In genomic region chr17:28777178-28777577, GRCh38 we compare ENCODE assay signal across 17 cellular contexts. TPM values are rescaled to one million over a fixed set of nuclear protein-coding genes. Genes with fewer than 3 reads are reported as not detected.
DNase-seq lines count a peak whose midpoint lies in the region; ATAC-seq and TF ChIP-seq lines count a peak whose summit lies in the region.
"Had no signal": no experiment of that assay in that cellular context is flagged by ENCODE, and none has a peak within 500 bp of the region (broad histone marks: within the 10 kb centered on the region; RNA-seq: fewer than 3 reads in every experiment).

No MANE protein-coding gene starts in this region.

- no peak for TF ChIP-seq CTCF in endodermal cell (conservative IDR thresholded peaks at IDR 0.05)

- WGBS in endodermal cell (ENCODE audit: insufficient coverage in 1 of 2, insufficient read length in 1 of 2), 2 experiments, result 89 to 91% methylated on average over 1 of the region's 1 CpG

- H3K9me3 Mint-ChIP-seq in stimulated activated naive CD8-positive, alpha-beta T cell treated with anti-CD3 and anti-CD28 coated beads, Interleukin-15, Interleukin-2, amounts not matched to agents 100 ng/mL and 50 ng/mL, for 24 hours, result no peaks in the 10 kb centered on the region
- H3K9me3 Mint-ChIP-seq in endodermal cell, result no peaks in the 10 kb centered on the region
- H3K9me3 Mint-ChIP-seq: nephron had no signal

- H3K27me3 Mint-ChIP-seq in stimulated activated naive CD8-positive, alpha-beta T cell treated with anti-CD3 and anti-CD28 coated beads, Interleukin-15, Interleukin-2, amounts not matched to agents 100 ng/mL and 50 ng/mL, for 24 hours, result no peaks in the 10 kb centered on the region
- H3K27me3 Mint-ChIP-seq in T-helper 17 cell (no peaks in the 10 kb centered on the region), endodermal cell (ENCODE audit: insufficient read depth) (no peaks in the 10 kb centered on the region)

- H3K36me3 ChIP-seq in H7 (replicated peaks; ENCODE audit: control insufficient read depth, insufficient read depth, low read length), result no peaks in the 10 kb centered on the region; the same call in 1 of the 2 replicates
- H3K36me3 ChIP-seq in endodermal cell (ENCODE audit: control insufficient read depth, insufficient read depth, low read length), result peaks cover 33% of the 10 kb centered on the region
- H3K36me3 ChIP-seq: suprapubic skin had no signal

- no peak overlapping the region for H3K4me3 ChIP-seq in H7 (ENCODE audit: insufficient read depth, low read depth, low read length)
- H3K4me3 ChIP-seq in endodermal cell (ENCODE audit: low read length), result no peak overlapping the region
- H3K4me3 ChIP-seq: BLaER1 treated with 17β-estradiol and CSF1 and Interleukin-3, amounts not matched to agents 10 nM and 100 nM; SJCRH30; suprapubic skin had no signal

- no peak overlapping the region for H3K4me3 Mint-ChIP-seq in stimulated activated naive CD8-positive, alpha-beta T cell treated with anti-CD3 and anti-CD28 coated beads, Interleukin-15, Interleukin-2, amounts not matched to agents 100 ng/mL and 50 ng/mL, for 24 hours
- H3K4me3 Mint-ChIP-seq in T-helper 17 cell (no peak overlapping the region), endodermal cell (no peak overlapping the region)
- H3K4me3 Mint-ChIP-seq: nephron had no signal

- H3K27ac Mint-ChIP-seq in stimulated activated naive CD8-positive, alpha-beta T cell treated with anti-CD3 and anti-CD28 coated beads, Interleukin-15, Interleukin-2, amounts not matched to agents 100 ng/mL and 50 ng/mL, for 24 hours, result peak overlapping the region; percentile 1
- H3K27ac Mint-ChIP-seq in T-helper 17 cell (peak overlapping the region; percentile 82), endodermal cell (no peak overlapping the region)

- DNase-seq in stimulated activated naive CD8-positive, alpha-beta T cell treated with anti-CD3 and anti-CD28 coated beads, Interleukin-15, Interleukin-2, amounts not matched to agents 100 U/mL and 50 U/mL, for 24 hours, result no peak
- DNase-seq in T-helper 17 cell (no peak), left lobe of liver (ENCODE audit: low spot score) (peak; percentile 1), H7 (no peak), T-helper 9 cell (no peak), endodermal cell (no peak)
- DNase-seq: DND-41, foreskin fibroblast, KBM-7, NCI-H1105, NCI-H345, SJCRH30 had no signal

- no peak overlapping the region for H3K27ac ChIP-seq in endodermal cell (ENCODE audit: low read depth, low read length)
- H3K27ac ChIP-seq: BLaER1 treated with 17β-estradiol and CSF1 and Interleukin-3, amounts not matched to agents 10 nM and 100 nM; HL-60; SJCRH30; suprapubic skin had no signal

- H3K4me1 Mint-ChIP-seq in stimulated activated naive CD8-positive, alpha-beta T cell treated with anti-CD3 and anti-CD28 coated beads, Interleukin-15, Interleukin-2, amounts not matched to agents 100 ng/mL and 50 ng/mL, for 24 hours (ENCODE audit: low read depth), result peaks cover 32% of the 10 kb centered on the region
- H3K4me1 Mint-ChIP-seq in T-helper 17 cell (peaks cover 37% of the 10 kb centered on the region), endodermal cell (no peaks in the 10 kb centered on the region)
- H3K4me1 Mint-ChIP-seq: nephron had no signal

- no peak for ATAC-seq in stimulated activated naive CD8-positive, alpha-beta T cell treated with anti-CD3 and anti-CD28 coated beads, Interleukin-15, Interleukin-2, amounts not matched to agents 100 U/mL and 50 U/mL, for 24 hours
- ATAC-seq in T-helper 17 cell (no peak), left lobe of liver (no peak)

- no peaks in the 10 kb centered on the region for H3K27me3 ChIP-seq in H7 (ENCODE audit: control insufficient read depth, insufficient read depth, low read length)
- H3K27me3 ChIP-seq in endodermal cell (ENCODE audit: control insufficient read depth, insufficient read depth, low read length, poor library complexity, severe bottlenecking), result no peaks in the 10 kb centered on the region
- H3K27me3 ChIP-seq: BLaER1 treated with 17β-estradiol and CSF1 and Interleukin-3, amounts not matched to agents 10 nM and 100 nM; SJCRH30; suprapubic skin had no signal

- peaks cover 27% of the 10 kb centered on the region for H3K36me3 Mint-ChIP-seq in stimulated activated naive CD8-positive, alpha-beta T cell treated with anti-CD3 and anti-CD28 coated beads, Interleukin-15, Interleukin-2, amounts not matched to agents 100 ng/mL and 50 ng/mL, for 24 hours (ENCODE audit: low read depth)
- H3K36me3 Mint-ChIP-seq in T-helper 17 cell (ENCODE audit: low read depth), result peaks cover 3% of the 10 kb centered on the region
- H3K36me3 Mint-ChIP-seq in endodermal cell (ENCODE audit: low read depth), result peaks cover 41% of the 10 kb centered on the region

- H3K9me3 ChIP-seq in T-helper 17 cell (ENCODE audit: control insufficient read depth, low read length, poor library complexity, severe bottlenecking) (no peaks in the 10 kb centered on the region), endodermal cell (ENCODE audit: control insufficient read depth, low read length) (no peaks in the 10 kb centered on the region)
- H3K9me3 ChIP-seq: BLaER1 treated with 17β-estradiol and CSF1 and Interleukin-3, amounts not matched to agents 10 nM and 100 nM; SJCRH30; suprapubic skin had no signal

- no peak overlapping the region for H3K9ac ChIP-seq in endodermal cell (ENCODE audit: extremely low read depth, low read length, poor library complexity, severe bottlenecking)

- H3K4me1 ChIP-seq in endodermal cell (ENCODE audit: control insufficient read depth, insufficient read depth, low read length), result no peaks in the 10 kb centered on the region
- H3K4me1 ChIP-seq: SJCRH30 had no signal

RNA-seq across cellular contexts. Expression of gene TRAF4, which starts 33.4 kb away (rescaled TPM):
- total RNA-seq in T-helper 17 cell, result 100 to 1,000 TPM; 326 to 362 TPM
- 49.0 TPM for total RNA-seq in left lobe of liver
- 159 and 216 TPM in 2 replicates for total RNA-seq in H7 (2014; rRNA removed; shearing (Covaris generic))
- 100 to 1,000 TPM; 168 to 169 TPM for total RNA-seq in endodermal cell
- 118 TPM for polyA plus RNA-seq in endodermal cell (2013, experiment 1 of 2)
- 106 TPM for polyA plus RNA-seq in endodermal cell (2013, experiment 2 of 2)

RNA-seq across cellular contexts. Expression of gene NEK8, which starts 48.6 kb away (rescaled TPM):
- total RNA-seq in T-helper 17 cell, result 1 to 10 TPM; 5.8 to 8.8 TPM
- total RNA-seq in left lobe of liver, result 3.2 TPM
- total RNA-seq in H7 (2014; rRNA removed; shearing (Covaris generic)), result 10.9 and 12.5 TPM in 2 replicates
- 10 to 100 TPM; 11.2 to 15.7 TPM for total RNA-seq in endodermal cell
- 5.7 TPM for polyA plus RNA-seq in endodermal cell (2013, experiment 1 of 2)
- 5.5 TPM for polyA plus RNA-seq in endodermal cell (2013, experiment 2 of 2)

RNA-seq across cellular contexts. Expression of gene TLCD1, which starts 51.1 kb away (rescaled TPM):
- total RNA-seq in T-helper 17 cell (1 to 10 TPM; 1.1 to 1.4 TPM), left lobe of liver (4.8 TPM), endodermal cell (10 to 100 TPM; 17.0 to 22.9 TPM)
- 15.6 and 21.4 TPM in 2 replicates for total RNA-seq in H7 (2014; rRNA removed; shearing (Covaris generic))
- 8.3 TPM for polyA plus RNA-seq in endodermal cell (2013, experiment 1 of 2)
- polyA plus RNA-seq in endodermal cell (2013, experiment 2 of 2), result 7.2 TPM

RNA-seq across cellular contexts. Expression of gene RPL23A, which starts 57.4 kb away (rescaled TPM):
- 1,000 to 10,000 TPM; 2,757 to 2,860 TPM for total RNA-seq in T-helper 17 cell
- 346 TPM for total RNA-seq in left lobe of liver
- total RNA-seq in H7 (2014; rRNA removed; shearing (Covaris generic)), result 778 and 823 TPM in 2 replicates
- total RNA-seq in endodermal cell, result 1,000 to 10,000 TPM; 1,639 TPM
- 2,129 TPM for polyA plus RNA-seq in endodermal cell (2013, experiment 1 of 2)
- polyA plus RNA-seq in endodermal cell (2013, experiment 2 of 2), result 2,042 TPM

RNA-seq across cellular contexts. Expression of gene RAB34, which starts 59.5 kb away (rescaled TPM):
- total RNA-seq in T-helper 17 cell, result 10 to 100 TPM in 1 of 2 donors, 1 to 10 TPM in 1; 8.3 to 24.3 TPM
- total RNA-seq in left lobe of liver, result 4.9 TPM
- 209 and 284 TPM in 2 replicates for total RNA-seq in H7 (2014; rRNA removed; shearing (Covaris generic))
- 100 to 1,000 TPM; 111 to 112 TPM for total RNA-seq in endodermal cell
- polyA plus RNA-seq in endodermal cell (2013, experiment 1 of 2), result 92.9 TPM
- 105 TPM for polyA plus RNA-seq in endodermal cell (2013, experiment 2 of 2)
